ENCODE assay signal across 26 cellular contexts in the genomic region with DNA sequence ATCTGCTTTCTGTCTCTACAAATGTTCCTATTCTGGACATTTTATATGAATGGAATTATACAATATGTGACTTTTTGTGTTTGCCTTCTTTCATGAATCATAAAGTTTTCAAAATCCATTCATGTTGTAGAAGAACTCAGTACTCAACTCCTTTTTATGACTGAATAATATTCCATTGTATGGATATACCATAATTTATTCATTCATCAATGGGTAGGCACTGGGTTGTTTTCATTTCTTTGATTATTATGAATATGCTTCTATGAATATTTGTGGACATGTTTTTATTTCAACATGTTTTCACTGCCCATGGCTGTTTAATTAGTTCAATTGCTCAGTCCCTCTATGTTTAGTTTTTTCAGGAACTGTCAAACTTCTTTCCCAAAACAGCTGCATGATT.
"Had no signal": no experiment of that assay in that cellular context is flagged by ENCODE, and none has a peak within 500 bp of the region (broad histone marks: within the 10 kb centered on the region; RNA-seq: fewer than 3 reads in every experiment).

No MANE protein-coding gene starts in this region.

- H3K36me3 ChIP-seq: colonic mucosa, esophagus muscularis mucosa, esophagus squamous epithelium, gastrocnemius medialis, gastroesophageal sphincter, heart left ventricle, heart right ventricle had no signal

- H3K27ac Mint-ChIP-seq: dendritic cell treated with granulocyte-macrophage colony-stimulating factor and Interleukin-4, amounts not matched to agents 40 ng/mL and 50 ng/mL, for 4 days; effector memory CD8-positive, alpha-beta T cell; endodermal cell had no signal

- H3K4me1 Mint-ChIP-seq: endodermal cell had no signal

- H3K9me3 ChIP-seq: colonic mucosa had no signal

- H3K4me3 Mint-ChIP-seq: dendritic cell treated with granulocyte-macrophage colony-stimulating factor and Interleukin-4, amounts not matched to agents 40 ng/mL and 50 ng/mL, for 4 days; effector memory CD8-positive, alpha-beta T cell; endodermal cell had no signal

- H3K27ac ChIP-seq: colonic mucosa, coronary artery, dorsolateral prefrontal cortex, epithelial cell of prostate, esophagus muscularis mucosa, esophagus squamous epithelium, foreskin keratinocyte, gastrocnemius medialis, gastroesophageal sphincter, heart left ventricle, heart right ventricle, hepatocyte had no signal

- ATAC-seq: effector memory CD8-positive, alpha-beta T cell; esophagus mucosa; foreskin keratinocyte; gastrocnemius medialis; gastroesophageal sphincter; heart left ventricle; heart right ventricle had no signal

- H3K27me3 ChIP-seq: colonic mucosa, dorsolateral prefrontal cortex, esophagus muscularis mucosa, esophagus squamous epithelium, foreskin keratinocyte, gastrocnemius medialis, gastroesophageal sphincter, hepatocyte had no signal

- H3K4me3 ChIP-seq: colonic mucosa, coronary artery, dorsolateral prefrontal cortex, esophagus muscularis mucosa, esophagus squamous epithelium, gastrocnemius medialis, gastroesophageal sphincter, heart left ventricle, heart right ventricle, hepatocyte had no signal

- DNase-seq: colonic mucosa; cortex of kidney; dermis blood vessel endothelial cell; dorsolateral prefrontal cortex; effector CD4-positive, alpha-beta T cell; effector CD8-positive, alpha-beta T cell; effector memory CD4-positive, alpha-beta T cell; effector memory CD8-positive, alpha-beta T cell; endodermal cell; erythroblast; esophagus squamous epithelium; foreskin fibroblast; foreskin keratinocyte; foreskin melanocyte; gastrocnemius medialis; glutamatergic neuron; head of caudate nucleus; heart left ventricle; heart right ventricle had no signal

- H3K9me3 Mint-ChIP-seq: effector memory CD8-positive, alpha-beta T cell had no signal

- H3K79me2 ChIP-seq: hepatocyte had no signal

- H2AFZ ChIP-seq: hepatocyte had no signal

- H3K4me1 ChIP-seq: colonic mucosa, esophagus squamous epithelium, gastrocnemius medialis, heart left ventricle, heart right ventricle had no signal

- H3K4me2 ChIP-seq: hepatocyte had no signal
